Comparison of ENCODE assay signal across 8 cellular contexts in genomic region chr7:3028071-3028766, GRCh38. TPM values are rescaled to one million over a fixed set of nuclear protein-coding genes. Genes with fewer than 3 reads are reported as not detected.
A peak's percentile ranks its signal among the peaks of the same experiment; 100 is the strongest.
DNase-seq lines count a peak whose midpoint lies in the region; ATAC-seq lines count a peak whose summit lies in the region.

No MANE protein-coding gene starts in this region.

- H3K9me3 Mint-ChIP-seq in activated T-cell treated with anti-CD3 and anti-CD28 coated beads, Interleukin-2, amount 50 U/mL, for 24 hours: peaks cover 10% of the 10 kb centered on the region

- no peaks in the 10 kb centered on the region for H3K36me3 ChIP-seq in HUES64 (ENCODE audit: insufficient read depth, low read length)

- peaks cover 9% of the 10 kb centered on the region; the same call in 1 of the 2 replicates for H3K4me1 ChIP-seq in HUES64 (ENCODE audit: insufficient read depth, low read length)

- peaks cover 69% of the 10 kb centered on the region for H3K4me1 Mint-ChIP-seq in activated T-cell treated with anti-CD3 and anti-CD28 coated beads, Interleukin-2, amount 50 U/mL, for 24 hours (ENCODE audit: low read depth)

- H3K36me3 Mint-ChIP-seq in activated T-cell treated with anti-CD3 and anti-CD28 coated beads, Interleukin-2, amount 50 U/mL, for 24 hours (ENCODE audit: low read depth): peaks cover 85% of the 10 kb centered on the region

- WGBS in HUES64: 63% methylated on average over 14 of the region's 14 CpGs

- peak overlapping the region; percentile 97 for H3K27ac Mint-ChIP-seq in activated T-cell treated with anti-CD3 and anti-CD28 coated beads, Interleukin-2, amount 50 U/mL, for 24 hours

- H3K9ac ChIP-seq in HUES64 (ENCODE audit: low read depth, low read length): no peak overlapping the region

- H3K4me3 Mint-ChIP-seq in activated T-cell treated with anti-CD3 and anti-CD28 coated beads, Interleukin-2, amount 50 U/mL, for 24 hours: peak overlapping the region; percentile 70

- no peaks in the 10 kb centered on the region for H3K27me3 ChIP-seq in HUES64 (ENCODE audit: insufficient read depth, low read length)

- DNase-seq in activated T-cell treated with anti-CD3 and anti-CD28 coated beads, Interleukin-2, amount 50 U/mL, for 24 hours: peak; percentile 75
- DNase-seq in head of caudate nucleus (peak in 36 of 42 donors; percentile 8 to 63 (median 32)), GM03348 (ENCODE audit: low spot score) (no peak), SW480 (ENCODE audit: low spot score) (no peak), OCI-M2 (lab: John Stamatoyannopoulos, UW; ENCODE audit: unreplicated experiment) (no peak)
- peak; percentile 37 to 60 for DNase-seq in stimulated activated CD4-positive, alpha-beta T cell treated with anti-CD3 and anti-CD28 coated beads, Interleukin-4, amount 100 ng/mL, for 48 hours (ENCODE audit: low read depth in 2 of 2)

- no peak for ATAC-seq in GM18873 (IDR thresholded peaks at IDR 0.05; ENCODE audit: low FRiP score, unreplicated experiment)

- intact Hi-C loops in head of caudate nucleus (cut with DNase I): no loop called here

- H3K9me3 ChIP-seq in HUES64 (ENCODE audit: insufficient read depth, low read depth, low read length): peaks cover 7% of the 10 kb centered on the region; the same call in 1 of the 2 replicates

- no peaks in the 10 kb centered on the region for H3K27me3 Mint-ChIP-seq in activated T-cell treated with anti-CD3 and anti-CD28 coated beads, Interleukin-2, amount 50 U/mL, for 24 hours

- H3K4me3 ChIP-seq in HUES64 (ENCODE audit: low read length): no peak overlapping the region

- H3K27ac ChIP-seq in HUES64 (ENCODE audit: low read depth, low read length): peak overlapping the region; percentile 68; the same call in 1 of the 2 replicates

RNA-seq across cellular contexts. Expression of gene CARD11, which starts 15.4 kb away (rescaled TPM):
- 18.6 TPM for polyA plus RNA-seq in HUES64 (2013, experiment 1 of 2)
- 16.0 TPM for polyA plus RNA-seq in HUES64 (2013, experiment 2 of 2)

Comparison
In these comparisons a context has a peak if more than half of its experiments do, and no peak if none do; other contexts are left out.
1. DNase-seq: peak in activated T-cell treated with anti-CD3 and anti-CD28 coated beads, Interleukin-2, amount 50 U/mL, for 24 hours (single experiment), head of caudate nucleus (36 of 42) and stimulated activated CD4-positive, alpha-beta T cell treated with anti-CD3 and anti-CD28 coated beads, Interleukin-4, amount 100 ng/mL, for 48 hours (2 of 2); none in GM03348 (single experiment), SW480 (single experiment) and OCI-M2 (single experiment).